ENCODE assay signal across 16 cellular contexts in the genomic region with DNA sequence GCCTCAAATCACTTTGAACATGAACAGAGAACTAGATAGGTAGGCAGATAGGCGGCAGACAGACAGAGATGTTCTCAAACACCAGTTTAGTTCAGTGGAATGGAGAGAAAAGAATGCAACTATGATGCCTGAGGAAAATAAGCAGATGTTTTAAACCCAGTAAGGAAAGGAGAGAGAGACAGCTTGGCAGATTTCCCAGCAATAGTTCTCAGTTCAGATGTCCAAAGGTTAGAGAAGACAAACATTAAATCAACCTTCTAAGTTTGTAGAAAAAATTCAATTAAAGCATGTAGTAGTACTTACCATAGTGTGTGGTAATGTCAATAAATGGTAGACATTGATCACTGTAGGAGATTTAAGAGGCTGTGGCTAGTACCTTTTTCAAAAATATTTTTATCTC.
DNase-seq lines count a peak whose midpoint lies in the region; ATAC-seq and TF ChIP-seq lines count a peak whose summit lies in the region.
"Had no signal": no experiment of that assay in that cellular context is flagged by ENCODE, and none has a peak within 500 bp of the region (broad histone marks: within the 10 kb centered on the region; RNA-seq: fewer than 3 reads in every experiment).

No MANE protein-coding gene starts in this region.

- ATAC-seq in HG03469 (IDR thresholded peaks at IDR 0.05; ENCODE audit: unreplicated experiment) = no peak
- ATAC-seq: Panc1 had no signal

- H3K4me3 ChIP-seq in SK-N-MC (no peak overlapping the region), fibroblast of mammary gland (ENCODE audit: control insufficient read depth, low read depth, low read length) (no peak overlapping the region), neuronal stem cell (ENCODE audit: low read length in 2 of 2) (no peak overlapping the region)
- H3K4me3 ChIP-seq: dorsolateral prefrontal cortex, sigmoid colon, thoracic aorta had no signal

- peaks cover 6% of the 10 kb centered on the region for H3K9me3 Mint-ChIP-seq in osteocyte (ENCODE audit: unreplicated experiment)
- H3K9me3 Mint-ChIP-seq in activated T-cell treated with anti-CD3 and anti-CD28 coated beads, Interleukin-2, amount 50 U/mL, for 24 hours = no peaks in the 10 kb centered on the region
- H3K9me3 Mint-ChIP-seq: activated CD4-positive, alpha-beta memory T cell treated with anti-CD3 and anti-CD28 coated beads, Interleukin-2, amount 10 ng/mL, durations not matched to agents 7 days and 5 days; activated naive CD4-positive, alpha-beta T cell treated with anti-CD3 and anti-CD28 coated beads for 36 hours had no signal

- no peaks in the 10 kb centered on the region for H3K79me1 ChIP-seq in neuronal stem cell (ENCODE audit: low read depth, low read length)

- H3K27ac Mint-ChIP-seq in osteocyte (ENCODE audit: unreplicated experiment) = peak overlapping the region; percentile 78
- H3K27ac Mint-ChIP-seq in activated T-cell treated with anti-CD3 and anti-CD28 coated beads, Interleukin-2, amount 50 U/mL, for 24 hours = no peak overlapping the region
- H3K27ac Mint-ChIP-seq: activated CD4-positive, alpha-beta memory T cell treated with anti-CD3 and anti-CD28 coated beads, Interleukin-2, amount 10 ng/mL, durations not matched to agents 7 days and 5 days; activated naive CD4-positive, alpha-beta T cell treated with anti-CD3 and anti-CD28 coated beads for 36 hours had no signal

- H3K4me2 ChIP-seq in neuronal stem cell (ENCODE audit: insufficient read depth, low read length, poor library complexity, severe bottlenecking) = no peak overlapping the region

- H4K91ac ChIP-seq in neuronal stem cell (ENCODE audit: low read depth, low read length, poor library complexity) = no peak overlapping the region

- no peak overlapping the region for H3K4ac ChIP-seq in neuronal stem cell (ENCODE audit: low read length)

- H3K36me3 Mint-ChIP-seq in osteocyte (ENCODE audit: unreplicated experiment) = peaks cover 1% of the 10 kb centered on the region
- H3K36me3 Mint-ChIP-seq in activated T-cell treated with anti-CD3 and anti-CD28 coated beads, Interleukin-2, amount 50 U/mL, for 24 hours (ENCODE audit: low read depth) = no peaks in the 10 kb centered on the region

- no CpG with 5 or more reads among the region's 1 CpG for WGBS in neuronal stem cell (ENCODE audit: extremely low coverage in 2 of 2, insufficient read length in 2 of 2, insufficient replicate concordance in 1 of 2), 2 donors

- no peak overlapping the region for H2BK15ac ChIP-seq in neuronal stem cell (ENCODE audit: low read length)

- H3K27me3 ChIP-seq in neuronal stem cell (ENCODE audit: control insufficient read depth in 3 of 3, insufficient read depth in 3 of 3, low read depth in 1 of 3, low read length in 3 of 3) = no peaks in the 10 kb centered on the region
- H3K27me3 ChIP-seq: dorsolateral prefrontal cortex, sigmoid colon had no signal

- no peak overlapping the region for H3K23ac ChIP-seq in neuronal stem cell (ENCODE audit: low read depth, low read length, poor library complexity)

- H3K27me3 Mint-ChIP-seq in osteocyte (ENCODE audit: unreplicated experiment) = no peaks in the 10 kb centered on the region
- H3K27me3 Mint-ChIP-seq in activated T-cell treated with anti-CD3 and anti-CD28 coated beads, Interleukin-2, amount 50 U/mL, for 24 hours = peaks cover 14% of the 10 kb centered on the region

- H3K4me1 ChIP-seq in neuronal stem cell (ENCODE audit: control insufficient read depth in 2 of 2, insufficient read depth in 1 of 2, low read depth in 1 of 2, low read length in 2 of 2) = no peaks in the 10 kb centered on the region

- no peak overlapping the region for H3K14ac ChIP-seq in neuronal stem cell (ENCODE audit: low read length)

- DNase-seq in GM04504 (ENCODE audit: low read depth) = peak; percentile 62
- peak; percentile 32 for DNase-seq in SK-N-MC (ENCODE audit: low read depth, low spot score)
- DNase-seq in fibroblast of mammary gland (ENCODE audit: low read depth) = peak; percentile 85
- no peak for DNase-seq in osteocyte (ENCODE audit: extremely low spot score, unreplicated experiment)
- no peak for DNase-seq in activated T-cell treated with anti-CD3 and anti-CD28 coated beads, Interleukin-2, amount 50 U/mL, for 24 hours
- DNase-seq in neuronal stem cell (ENCODE audit: low spot score) = no peak
- no peak for DNase-seq in HPDE6-E6E7 (ENCODE audit: extremely low spot score)
- DNase-seq: activated CD4-positive, alpha-beta memory T cell treated with anti-CD3 and anti-CD28 coated beads, Interleukin-2, amount 10 ng/mL, durations not matched to agents 7 days and 5 days; activated naive CD4-positive, alpha-beta T cell treated with anti-CD3 and anti-CD28 coated beads for 36 hours; dorsolateral prefrontal cortex; hypothalamus; NCI-H2107; sigmoid colon had no signal

- peak overlapping the region; percentile 12; the same call in 1 of the 2 replicates for H3K27ac ChIP-seq in SK-N-MC
- no peak overlapping the region for H3K27ac ChIP-seq in neuronal stem cell (replicated peaks; ENCODE audit: low read length)
- H3K27ac ChIP-seq: sigmoid colon, thoracic aorta had no signal

- no peak overlapping the region for H2AK5ac ChIP-seq in neuronal stem cell (ENCODE audit: low read depth, low read length)

- no peak overlapping the region for H2AFZ ChIP-seq in neuronal stem cell (ENCODE audit: low read length)

- H4K8ac ChIP-seq in neuronal stem cell (ENCODE audit: low read depth, low read length) = no peak overlapping the region

- no peaks in the 10 kb centered on the region for H3K9me3 ChIP-seq in SK-N-MC (ENCODE audit: low read depth, low read length)
- H3K9me3 ChIP-seq in neuronal stem cell (replicated peaks in 1 of 2; ENCODE audit: control insufficient read depth in 2 of 2, insufficient read depth in 1 of 2, low read depth in 1 of 2, low read length in 2 of 2) = no peaks in the 10 kb centered on the region
- H3K9me3 ChIP-seq: sigmoid colon, thoracic aorta had no signal

- H3K9ac ChIP-seq in SK-N-MC (ENCODE audit: insufficient read length) = no peak overlapping the region
- H3K9ac ChIP-seq in neuronal stem cell (ENCODE audit: low read depth, low read length, poor library complexity) = no peak overlapping the region

- H2BK120ac ChIP-seq in neuronal stem cell (ENCODE audit: low read depth, low read length) = no peak overlapping the region

- no peak for TF ChIP-seq CTCF in fibroblast of mammary gland (conservative IDR thresholded peaks at IDR 0.05; ENCODE audit: control insufficient read depth, insufficient read depth, low read depth, low read length)
- no peak for TF ChIP-seq CTCF in osteocyte (IDR thresholded peaks at IDR 0.05)

- no peak overlapping the region for H3K18ac ChIP-seq in neuronal stem cell (ENCODE audit: low read length)

- H2BK12ac ChIP-seq in neuronal stem cell (ENCODE audit: low read length) = no peak overlapping the region

- H3K36me3 ChIP-seq in SK-N-MC (ENCODE audit: insufficient read depth, low read length) (no peaks in the 10 kb centered on the region), neuronal stem cell (replicated peaks in 1 of 2; ENCODE audit: control insufficient read depth in 2 of 2, insufficient read depth in 2 of 2, low read length in 2 of 2) (no peaks in the 10 kb centered on the region)
- H3K36me3 ChIP-seq: sigmoid colon, thoracic aorta had no signal

- H2BK5ac ChIP-seq in neuronal stem cell (ENCODE audit: low read length) = no peak overlapping the region

- peaks cover 41% of the 10 kb centered on the region for H3K4me1 Mint-ChIP-seq in osteocyte (ENCODE audit: unreplicated experiment)
- H3K4me1 Mint-ChIP-seq in activated T-cell treated with anti-CD3 and anti-CD28 coated beads, Interleukin-2, amount 50 U/mL, for 24 hours (ENCODE audit: low read depth) = no peaks in the 10 kb centered on the region
- H3K4me1 Mint-ChIP-seq: activated CD4-positive, alpha-beta memory T cell treated with anti-CD3 and anti-CD28 coated beads, Interleukin-2, amount 10 ng/mL, durations not matched to agents 7 days and 5 days had no signal

- H3K4me3 Mint-ChIP-seq in osteocyte (ENCODE audit: unreplicated experiment) = no peak overlapping the region
- H3K4me3 Mint-ChIP-seq in activated T-cell treated with anti-CD3 and anti-CD28 coated beads, Interleukin-2, amount 50 U/mL, for 24 hours = no peak overlapping the region
- H3K4me3 Mint-ChIP-seq: activated CD4-positive, alpha-beta memory T cell treated with anti-CD3 and anti-CD28 coated beads, Interleukin-2, amount 10 ng/mL, durations not matched to agents 7 days and 5 days; activated naive CD4-positive, alpha-beta T cell treated with anti-CD3 and anti-CD28 coated beads for 36 hours had no signal

Comparison
In these comparisons a context has a peak if more than half of its experiments do, and no peak if none do; other contexts are left out.
1. DNase-seq: peak in GM04504 (single experiment), SK-N-MC (single experiment) and fibroblast of mammary gland (single experiment); none in osteocyte (single experiment), activated T-cell treated with anti-CD3 and anti-CD28 coated beads, Interleukin-2, amount 50 U/mL, for 24 hours (single experiment), neuronal stem cell (single experiment) and HPDE6-E6E7 (single experiment).